ENCODE assay signal across 14 cellular contexts in the genomic region with DNA sequence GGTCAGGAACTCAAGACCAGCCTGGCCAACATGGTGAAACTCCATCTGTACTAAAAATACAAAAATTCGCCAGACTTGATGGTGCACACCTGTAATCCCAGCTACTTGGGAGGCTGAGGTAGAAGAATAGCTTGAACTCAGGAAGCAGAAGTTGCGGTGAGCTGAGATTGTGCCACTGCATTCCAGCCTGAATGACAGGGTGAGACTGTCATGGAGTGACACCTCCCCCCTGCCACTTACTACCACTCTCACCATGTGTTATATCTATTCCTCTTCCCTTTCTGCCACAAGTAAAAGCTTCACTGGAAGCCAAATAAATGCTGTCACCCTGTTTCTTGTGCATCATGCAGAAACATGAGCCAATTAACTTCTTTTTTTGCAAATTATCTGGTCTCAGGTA. TPM values are rescaled to one million over a fixed set of nuclear protein-coding genes. Genes with fewer than 3 reads are reported as not detected.
"Had no signal": no experiment of that assay in that cellular context is flagged by ENCODE, and none has a peak within 500 bp of the region (broad histone marks: within the 10 kb centered on the region; RNA-seq: fewer than 3 reads in every experiment).

No MANE protein-coding gene starts in this region.

- H3K9me3 Mint-ChIP-seq: immature natural killer cell had no signal

- DNase-seq: activated effector memory CD4-positive, alpha-beta T cell treated with anti-CD3 and anti-CD28 coated beads, Interleukin-2, amount 50 U/mL, for 16 hours; activated T-cell treated with anti-CD3 and anti-CD28 coated beads, Interleukin-2, amount 50 U/mL, for 24 hours; esophagus squamous epithelium; foreskin fibroblast; glutamatergic neuron; immature natural killer cell; midbrain; posterior cingulate gyrus; right cardiac atrium; small intestine had no signal

- H3K27ac ChIP-seq: esophagus squamous epithelium had no signal

- ATAC-seq: activated CD4-positive, CD25-positive, alpha-beta regulatory T cell treated with anti-CD3 and anti-CD28 coated beads, Interleukin-2, amount 50 U/mL, for 24 hours; right cardiac atrium had no signal

- H3K36me3 Mint-ChIP-seq: immature natural killer cell had no signal

- H3K36me3 ChIP-seq: esophagus squamous epithelium had no signal

- H3K4me3 Mint-ChIP-seq: activated naive CD8-positive, alpha-beta T cell; activated T-cell treated with anti-CD3 and anti-CD28 coated beads, Interleukin-2, amount 50 U/mL, for 24 hours; immature natural killer cell had no signal

- H3K4me1 Mint-ChIP-seq: immature natural killer cell had no signal

- H3K4me3 ChIP-seq: esophagus squamous epithelium, lung had no signal

- H3K27ac Mint-ChIP-seq: activated naive CD8-positive, alpha-beta T cell; activated T-cell treated with anti-CD3 and anti-CD28 coated beads, Interleukin-2, amount 50 U/mL, for 24 hours; immature natural killer cell had no signal

RNA-seq across cellular contexts. Expression of a gene that starts 10.6 kb away (rescaled TPM):
- total RNA-seq: T-helper 2 cell treated with Interferon-gamma antibody and Interleukin-4, amounts not matched to agents 100 ng/mL and 5 ng/mL, for 36 hours had no signal

RNA-seq across cellular contexts. Expression of a gene that starts 50.6 kb away (rescaled TPM):
- total RNA-seq: right cardiac atrium; T-helper 2 cell treated with Interferon-gamma antibody and Interleukin-4, amounts not matched to agents 100 ng/mL and 5 ng/mL, for 36 hours had no signal
